In the genomic region with DNA sequence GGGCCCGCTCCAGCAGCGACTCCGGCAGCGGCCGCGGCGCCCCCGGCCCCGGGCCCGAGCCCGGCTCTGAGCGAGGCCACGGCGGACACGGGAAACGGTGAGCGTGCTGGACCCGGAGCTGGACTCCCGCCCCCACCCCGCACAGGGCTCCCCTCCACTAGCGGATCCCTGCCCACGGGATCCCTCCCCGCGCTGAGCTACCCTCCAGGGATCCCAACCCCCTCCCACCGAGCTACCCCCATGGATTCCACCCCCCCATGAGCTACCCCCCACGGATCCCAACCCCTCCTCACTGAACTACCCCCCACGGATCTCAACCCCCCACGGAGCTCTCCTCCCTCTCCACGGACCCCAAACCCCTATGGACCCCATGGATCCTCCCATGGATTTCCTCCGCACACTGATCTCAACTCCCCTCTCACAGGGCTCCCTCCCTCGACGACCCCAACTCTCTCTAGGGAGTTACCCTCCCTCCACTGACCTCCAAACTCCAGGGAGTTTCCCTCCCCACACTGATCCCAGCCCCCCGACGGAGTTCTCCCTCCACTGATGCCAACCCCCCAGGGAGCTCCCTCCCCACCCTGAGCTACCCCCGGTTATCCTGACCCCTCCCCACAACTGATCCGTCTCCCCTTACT, we compare ENCODE assay signal across 8 cellular contexts. TPM values are rescaled to one million over a fixed set of nuclear protein-coding genes. Genes with fewer than 3 reads are reported as not detected.
DNase-seq lines count a peak whose midpoint lies in the region; ATAC-seq and TF ChIP-seq lines count a peak whose summit lies in the region.
"Had no signal": no experiment of that assay in that cellular context is flagged by ENCODE, and none has a peak within 500 bp of the region (broad histone marks: within the 10 kb centered on the region; RNA-seq: fewer than 3 reads in every experiment).

No MANE protein-coding gene starts in this region.

- no peak overlapping the region for H2BK12ac ChIP-seq in H9 (ENCODE audit: insufficient read length, low read depth, low read length)

- H3K56ac ChIP-seq in H9 (ENCODE audit: insufficient read length, low read depth, low read length) = no peak overlapping the region

- H3K4me1 ChIP-seq in H9 (ENCODE audit: insufficient read depth, low read length) (no peaks in the 10 kb centered on the region), gastroesophageal sphincter (peaks cover 0 to 27% (median 0%) of the 10 kb centered on the region in 3 donors)

- no CpG with 5 or more reads among the region's 36 CpGs for WGBS in H9 (ENCODE audit: extremely low coverage, insufficient read length, low lambda C conversion rate)
- 0 to 5% methylated on average over 1 to 7 of the region's 36 CpGs for WGBS in gastroesophageal sphincter (ENCODE audit: low coverage in 1 of 2), 2 donors

- H3K9ac ChIP-seq in H9 (ENCODE audit: extremely low read depth, insufficient read length, low read length) = no peak overlapping the region

- H3K27me3 ChIP-seq in H9 (ENCODE audit: insufficient read depth, low read length) (peaks cover 7% of the 10 kb centered on the region; the same call in 1 of the 2 replicates), gastroesophageal sphincter (peaks cover 57% of the 10 kb centered on the region)

- H3K4me3 Mint-ChIP-seq in H9 = peak overlapping the region; percentile 72 to 96
- peak overlapping the region; percentile 34 for H3K4me3 Mint-ChIP-seq in activated CD8-positive, alpha-beta T cell treated with anti-CD3 and anti-CD28 coated beads, Interleukin-2, amount 10 ng/mL, durations not matched to agents 7 days and 5 days

- H3K9me3 Mint-ChIP-seq in H9 = peaks cover 0 to 2% of the 10 kb centered on the region in 2 experiments; a peak in 2 of 5 replicates
- no peaks in the 10 kb centered on the region for H3K9me3 Mint-ChIP-seq in activated CD8-positive, alpha-beta T cell treated with anti-CD3 and anti-CD28 coated beads, Interleukin-2, amount 10 ng/mL, durations not matched to agents 7 days and 5 days (ENCODE audit: insufficient read depth)

- no peaks in the 10 kb centered on the region for H3K79me2 ChIP-seq in H9 (ENCODE audit: insufficient read depth, low read length)

- DNase-seq in H9 = peak; percentile 40
- no peak for DNase-seq in activated CD8-positive, alpha-beta T cell treated with anti-CD3 and anti-CD28 coated beads, Interleukin-2, amount 10 ng/mL, durations not matched to agents 7 days and 5 days
- no peak for DNase-seq in skeletal muscle cell (ENCODE audit: low read depth)
- DNase-seq in stimulated activated CD4-positive, alpha-beta T cell treated with anti-CD3 and anti-CD28 coated beads, Interleukin-15, amount 100 ng/mL, for 24 hours = no peak
- DNase-seq: activated CD8-positive, alpha-beta memory T cell treated with anti-CD3 and anti-CD28 coated beads, Interleukin-2, amount 50 U/mL, for 48 hours had no signal

- H3K79me1 ChIP-seq in H9 (ENCODE audit: insufficient read depth, low read depth, low read length, poor library complexity, severe bottlenecking) = no peaks in the 10 kb centered on the region

- no peaks in the 10 kb centered on the region for H3K36me3 ChIP-seq in gastroesophageal sphincter

- TF ChIP-seq CTCF in H9 (conservative IDR thresholded peaks at IDR 0.05) (no peak), gastroesophageal sphincter (IDR thresholded peaks at IDR 0.05) (no peak)

- H4K20me1 ChIP-seq in H9 (ENCODE audit: control insufficient read depth, insufficient read depth, insufficient read length) = no peaks in the 10 kb centered on the region

- H3K27me3 Mint-ChIP-seq in H9 (ENCODE audit: low read depth) = peaks cover 75% of the 10 kb centered on the region
- peaks cover 43% of the 10 kb centered on the region for H3K27me3 Mint-ChIP-seq in activated CD8-positive, alpha-beta T cell treated with anti-CD3 and anti-CD28 coated beads, Interleukin-2, amount 10 ng/mL, durations not matched to agents 7 days and 5 days (ENCODE audit: low read depth)

- H2AK5ac ChIP-seq in H9 (ENCODE audit: insufficient read length, low read length) = no peak overlapping the region

- H3K4me3 ChIP-seq in gastroesophageal sphincter = peak overlapping the region; percentile 25 to 60
- H3K4me3 ChIP-seq in skeletal muscle cell (ENCODE audit: low read depth, low read length) = peak overlapping the region; percentile 35

- no peak overlapping the region for H2BK5ac ChIP-seq in H9 (ENCODE audit: insufficient read length, low read length)

- peak overlapping the region; percentile 63 for H3K4me2 ChIP-seq in H9 (ENCODE audit: insufficient read depth, insufficient read length, low read length)

- H3K4me1 Mint-ChIP-seq in H9 = peaks cover 11 to 30% of the 10 kb centered on the region in 2 experiments
- peaks cover 16% of the 10 kb centered on the region for H3K4me1 Mint-ChIP-seq in activated CD8-positive, alpha-beta T cell treated with anti-CD3 and anti-CD28 coated beads, Interleukin-2, amount 10 ng/mL, durations not matched to agents 7 days and 5 days (ENCODE audit: low read depth)

- H3K18ac ChIP-seq in H9 (ENCODE audit: insufficient read length, low read depth, low read length) = no peak overlapping the region

- no peak overlapping the region for H3K23ac ChIP-seq in H9 (ENCODE audit: insufficient read length, low read depth, low read length)

- no peak overlapping the region for H4K8ac ChIP-seq in H9 (replicated peaks; ENCODE audit: insufficient read length, low read depth, low read length)

- no peak overlapping the region for H2AFZ ChIP-seq in H9 (ENCODE audit: low read length)

- POLR2A ChIA-PET in activated CD8-positive, alpha-beta T cell treated with anti-CD3 and anti-CD28 coated beads, Interleukin-2, amount 10 ng/mL, durations not matched to agents 7 days and 5 days (lab: Charles Lee) = no interaction called here

- no peak for TF ChIP-seq EP300 in gastroesophageal sphincter (IDR thresholded peaks at IDR 0.05)

- H2BK120ac ChIP-seq in H9 (ENCODE audit: low read depth, low read length, poor library complexity, severe bottlenecking) = no peak overlapping the region

- H3K27ac ChIP-seq in H9 (ENCODE audit: insufficient read length, low read depth, low read length) (no peak overlapping the region), gastroesophageal sphincter (peak overlapping the region in 1 of 4 donors; percentile 48)

- no peaks in the 10 kb centered on the region for H3K9me3 ChIP-seq in H9 (ENCODE audit: control insufficient read depth, low read depth, low read length)
- H3K9me3 ChIP-seq in gastroesophageal sphincter = no peaks in the 10 kb centered on the region

- no peak overlapping the region for H3K4ac ChIP-seq in H9 (ENCODE audit: low read depth, low read length)

- no peak overlapping the region for H3K14ac ChIP-seq in H9 (ENCODE audit: insufficient read depth, low read length)

- no peak overlapping the region for H2BK20ac ChIP-seq in H9 (ENCODE audit: low read depth, low read length, poor library complexity, severe bottlenecking)

- no peak for ATAC-seq in activated CD8-positive, alpha-beta T cell treated with anti-CD3 and anti-CD28 coated beads, Interleukin-2, amount 10 ng/mL, durations not matched to agents 7 days and 5 days
- ATAC-seq in gastroesophageal sphincter (peak; percentile 30), GM21717 (IDR thresholded peaks at IDR 0.05; ENCODE audit: unreplicated experiment) (no peak), HG03175 (IDR thresholded peaks at IDR 0.05; ENCODE audit: unreplicated experiment) (no peak)

- CTCF ChIA-PET in activated CD8-positive, alpha-beta T cell treated with anti-CD3 and anti-CD28 coated beads, Interleukin-2, amount 10 ng/mL, durations not matched to agents 7 days and 5 days (lab: Charles Lee) = interaction anchor here (1.0 to 2.2 kb wide), 3 partner anchors 9 to 32 kb away, joined by 3 to 9 read pairs (median 3); no protein-coding TSS in a partner anchor

- H3K27ac Mint-ChIP-seq in H9 = peak overlapping the region in 1 of 3 experiments; percentile 37; a peak in 2 of 7 replicates
- H3K27ac Mint-ChIP-seq in activated CD8-positive, alpha-beta T cell treated with anti-CD3 and anti-CD28 coated beads, Interleukin-2, amount 10 ng/mL, durations not matched to agents 7 days and 5 days = no peak overlapping the region

- no peak for TF ChIP-seq POLR2A in gastroesophageal sphincter (IDR thresholded peaks at IDR 0.05)

- H3K23me2 ChIP-seq in H9 (ENCODE audit: insufficient read length, low read depth, low read length, poor library complexity, severe bottlenecking) = peaks cover 8% of the 10 kb centered on the region

- no peak overlapping the region for H3T11ph ChIP-seq in H9 (ENCODE audit: low read length)

- no peak overlapping the region for H4K91ac ChIP-seq in H9 (ENCODE audit: insufficient read length, low read depth, low read length)

- H3K36me3 Mint-ChIP-seq in H9 (ENCODE audit: insufficient read depth in 1 of 3, low read depth in 3 of 3) = peaks cover 6 to 23% (median 9%) of the 10 kb centered on the region in 3 experiments
- H3K36me3 Mint-ChIP-seq in activated CD8-positive, alpha-beta T cell treated with anti-CD3 and anti-CD28 coated beads, Interleukin-2, amount 10 ng/mL, durations not matched to agents 7 days and 5 days (ENCODE audit: low read depth) = no peaks in the 10 kb centered on the region

- H4K5ac ChIP-seq in H9 (ENCODE audit: insufficient read length, low read depth, low read length) = no peak overlapping the region

- H2BK15ac ChIP-seq in H9 (ENCODE audit: low read depth, low read length) = no peak overlapping the region

RNA-seq across cellular contexts. Expression of gene HSPB1, which starts 20.6 kb away (rescaled TPM):
- total RNA-seq in H9 (2021) = 175 and 186 TPM in 2 replicates
- total RNA-seq in activated CD8-positive, alpha-beta T cell treated with anti-CD3 and anti-CD28 coated beads, Interleukin-2, amount 10 ng/mL, durations not matched to agents 7 days and 5 days = 10 to 100 TPM; 37.2 to 40.4 TPM
- 1,000 to 10,000 TPM in 2 of 4 donors, 100 to 1,000 TPM in 2; 880 to 2,548 (median 1,000) TPM for total RNA-seq in gastroesophageal sphincter
